Comparison of ENCODE assay signal across 9 cellular contexts in genomic region chr17:47717261-47717697, GRCh38. TPM values are rescaled to one million over a fixed set of nuclear protein-coding genes. Genes with fewer than 3 reads are reported as not detected.
DNase-seq lines count a peak whose midpoint lies in the region; ATAC-seq and TF ChIP-seq lines count a peak whose summit lies in the region.
"Had no signal": no experiment of that assay in that cellular context is flagged by ENCODE, and none has a peak within 500 bp of the region (broad histone marks: within the 10 kb centered on the region; RNA-seq: fewer than 3 reads in every experiment).

No MANE protein-coding gene starts in this region.

- peaks cover 74 to 100% (median 100%) of the 10 kb centered on the region in 10 experiments for H3K4me1 ChIP-seq in BLaER1 treated with 17β-estradiol and CSF1 and Interleukin-3, amounts not matched to agents 10 nM and 100 nM
- H3K4me1 ChIP-seq in HEK293 (ENCODE audit: control insufficient read depth, insufficient read depth, low read length) (peaks cover 2% of the 10 kb centered on the region), left lung (peaks cover 0 to 39% of the 10 kb centered on the region in 2 donors), Karpas-422 (ENCODE audit: low read length) (peaks cover 16% of the 10 kb centered on the region)

- H3K9me3 ChIP-seq in BLaER1 treated with 17β-estradiol and CSF1 and Interleukin-3, amounts not matched to agents 10 nM and 100 nM (replicated peaks in 1 of 11): no peaks in the 10 kb centered on the region
- H3K9me3 ChIP-seq in HEK293 (ENCODE audit: control insufficient read depth, insufficient read depth, low read depth, low read length) (no peaks in the 10 kb centered on the region), left lung (no peaks in the 10 kb centered on the region), Karpas-422 (ENCODE audit: low read length) (no peaks in the 10 kb centered on the region)

- intact Hi-C loops in activated naive CD4-positive, alpha-beta T cell treated with anti-CD3 and anti-CD28 coated beads for 36 hours (cut with micrococcal nuclease): loop anchor here (1.0 kb wide), 1 partner anchor 53 kb away; no protein-coding TSS in a partner anchor
- intact Hi-C loops in left lung (cut with DNase I): no loop called here

- H3K79me2 ChIP-seq in Karpas-422 (ENCODE audit: low read length): no peaks in the 10 kb centered on the region

- peaks cover 0 to 70% (median 0%) of the 10 kb centered on the region in 11 experiments; a peak in 7 of 22 replicates for H3K27me3 ChIP-seq in BLaER1 treated with 17β-estradiol and CSF1 and Interleukin-3, amounts not matched to agents 10 nM and 100 nM
- peaks cover 22 to 80% of the 10 kb centered on the region in 2 donors for H3K27me3 ChIP-seq in left lung
- no peaks in the 10 kb centered on the region for H3K27me3 ChIP-seq in Karpas-422 (ENCODE audit: low read length)

- H2AFZ ChIP-seq in Karpas-422 (ENCODE audit: low read length): no peak overlapping the region

- H3K36me3 Mint-ChIP-seq in activated naive CD4-positive, alpha-beta T cell treated with anti-CD3 and anti-CD28 coated beads for 36 hours (ENCODE audit: low read depth): no peaks in the 10 kb centered on the region

- H3K4me2 ChIP-seq in BLaER1 treated with 17β-estradiol and CSF1 and Interleukin-3, amounts not matched to agents 10 nM and 100 nM: peak overlapping the region; percentile 13 to 92 (median 86); a peak in 19 of 22 replicates
- no peak overlapping the region for H3K4me2 ChIP-seq in Karpas-422 (ENCODE audit: low read depth, low read length, poor library complexity, severe bottlenecking)

- H3K4me1 Mint-ChIP-seq in activated naive CD4-positive, alpha-beta T cell treated with anti-CD3 and anti-CD28 coated beads for 36 hours (ENCODE audit: low read depth): peaks cover 81% of the 10 kb centered on the region

- peak; percentile 77 for DNase-seq in activated naive CD4-positive, alpha-beta T cell treated with anti-CD3 and anti-CD28 coated beads for 36 hours
- no peak for DNase-seq in left lung
- DNase-seq in NCI-H1930 (lab: John Stamatoyannopoulos, UW): no peak
- no peak for DNase-seq in Karpas-422
- DNase-seq in amniotic stem cell (lab: John Stamatoyannopoulos, UW): no peak
- no peak for DNase-seq in NCI-H2196 treated with DMSO at 0.1 percent for 48 hours (lab: John Stamatoyannopoulos, UW; ENCODE audit: unreplicated experiment)
- DNase-seq: foreskin melanocyte had no signal

- peak overlapping the region; percentile 100 for H3K27ac Mint-ChIP-seq in activated naive CD4-positive, alpha-beta T cell treated with anti-CD3 and anti-CD28 coated beads for 36 hours

- H3K4me3 Mint-ChIP-seq in activated naive CD4-positive, alpha-beta T cell treated with anti-CD3 and anti-CD28 coated beads for 36 hours: peak overlapping the region; percentile 62

- TF ChIP-seq CTCF in HEK293 (tag by site-specific recombination; IDR thresholded peaks at IDR 0.05): peak; percentile 70
- peak in 1 of 2 donors; percentile 23 for TF ChIP-seq CTCF in left lung (IDR thresholded peaks at IDR 0.05)

- H3K36me3 ChIP-seq in BLaER1 treated with 17β-estradiol and CSF1 and Interleukin-3, amounts not matched to agents 10 nM and 100 nM: no peaks in the 10 kb centered on the region
- H3K36me3 ChIP-seq in HEK293 (ENCODE audit: control insufficient read depth in 2 of 2, insufficient read depth in 1 of 2, low read length in 2 of 2) (no peaks in the 10 kb centered on the region), left lung (no peaks in the 10 kb centered on the region), Karpas-422 (ENCODE audit: insufficient read depth, low read length) (no peaks in the 10 kb centered on the region)

- CTCF ChIA-PET in HEK293 (lab: Yijun Ruan, JAX): interaction anchor here (0.7 to 2.7 kb wide), 4 partner anchors 10 to 743 kb away, joined by 3 to 25 read pairs (median 5); no protein-coding TSS in a partner anchor
- CTCF ChIA-PET in activated naive CD4-positive, alpha-beta T cell treated with anti-CD3 and anti-CD28 coated beads for 36 hours (lab: Charles Lee): interaction anchor here (0.5 to 6.4 kb wide), 4 partner anchors 12 to 101 kb away, joined by 3 to 128 read pairs (median 54); partner anchors contain the start of gene TBX21

- no peaks in the 10 kb centered on the region for H3K27me3 Mint-ChIP-seq in activated naive CD4-positive, alpha-beta T cell treated with anti-CD3 and anti-CD28 coated beads for 36 hours (ENCODE audit: low read depth)

- no peak overlapping the region for H3K4me3 ChIP-seq in BLaER1 treated with 17β-estradiol and CSF1 and Interleukin-3, amounts not matched to agents 10 nM and 100 nM
- H3K4me3 ChIP-seq in HEK293 (ENCODE audit: low read depth, low read length) (no peak overlapping the region), left lung (no peak overlapping the region), Karpas-422 (ENCODE audit: low read length) (no peak overlapping the region)

- no peak overlapping the region for H3K9ac ChIP-seq in BLaER1 treated with 17β-estradiol and CSF1 and Interleukin-3, amounts not matched to agents 10 nM and 100 nM
- no peak overlapping the region for H3K9ac ChIP-seq in Karpas-422 (ENCODE audit: low read length)

- H3K9me3 Mint-ChIP-seq in activated naive CD4-positive, alpha-beta T cell treated with anti-CD3 and anti-CD28 coated beads for 36 hours: no peaks in the 10 kb centered on the region

- POLR2A ChIA-PET in HEK293 (lab: Yijun Ruan, JAX): interaction anchor here (1.2 to 1.7 kb wide), 2 partner anchors 10 to 16 kb away, joined by 3 to 5 read pairs; no protein-coding TSS in a partner anchor

- H3K27ac ChIP-seq in BLaER1 treated with 17β-estradiol and CSF1 and Interleukin-3, amounts not matched to agents 10 nM and 100 nM: peak overlapping the region in 1 of 11 experiments; percentile 44; a peak in 1 of 22 replicates
- H3K27ac ChIP-seq in HEK293 (ENCODE audit: extremely low read depth, low read depth, low read length): no peak overlapping the region
- no peak overlapping the region for H3K27ac ChIP-seq in left lung
- H3K27ac ChIP-seq in Karpas-422 (ENCODE audit: low read length): no peak overlapping the region

- H4K20me1 ChIP-seq in BLaER1 treated with 17β-estradiol and CSF1 and Interleukin-3, amounts not matched to agents 10 nM and 100 nM: peaks cover 0 to 98% (median 0%) of the 10 kb centered on the region in 11 experiments; a peak in 6 of 22 replicates
- H4K20me1 ChIP-seq in Karpas-422 (ENCODE audit: insufficient read depth, low read depth, low read length): no peaks in the 10 kb centered on the region

- no peaks in the 10 kb centered on the region for H3K9me2 ChIP-seq in Karpas-422 (replicated peaks; ENCODE audit: insufficient read depth, low read length)

- ATAC-seq in left lung: peak; percentile 13

TF ChIP-seq in HEK293, 187 proteins besides CTCF, POLR2A, EP300 and RAD21 (continues in another document):
- peak; percentile 38 for TF ChIP-seq ZNF398 (tag by site-specific recombination; IDR thresholded peaks at IDR 0.05)
- no peak for TF ChIP-seq ZFP3 (tag by site-specific recombination; IDR thresholded peaks at IDR 0.05; ENCODE audit: low read depth)
- peak; percentile 53 for TF ChIP-seq ZFHX2 (tag by site-specific recombination; conservative IDR thresholded peaks at IDR 0.05)
- no peak for TF ChIP-seq HOXC10 (CRISPR knock-in tag; IDR thresholded peaks at IDR 0.05)
- peak; percentile 31; the same call in 1 of the 2 replicates for TF ChIP-seq GLIS1 (tag by site-specific recombination; IDR thresholded peaks at IDR 0.05)
- TF ChIP-seq ZIC2 (tag by site-specific recombination; IDR thresholded peaks at IDR 0.05): peak; percentile 60
- peak; percentile 61; the same call in 1 of the 2 replicates for TF ChIP-seq EGR2 (tag by site-specific recombination; IDR thresholded peaks at IDR 0.05; ENCODE audit: low read depth)
- TF ChIP-seq ZNF560 (tag by site-specific recombination; IDR thresholded peaks at IDR 0.05; ENCODE audit: borderline replicate concordance): no peak

RNA-seq across cellular contexts. Expression of gene TBX21, which starts 15.8 kb away (rescaled TPM):
- total RNA-seq in activated naive CD4-positive, alpha-beta T cell treated with anti-CD3 and anti-CD28 coated beads for 36 hours: 10 to 100 TPM; 50.6 to 52.3 TPM
- total RNA-seq in left lung: 1 to 10 TPM; 2.4 to 2.8 TPM
- not detected in 2 replicates for total RNA-seq in Karpas-422 (2014; rRNA removed; shearing (Covaris generic); ENCODE audit: low replicate concordance)

RNA-seq across cellular contexts. Expression of gene TBKBP1, which starts 23.3 kb away (rescaled TPM):
- 10 to 100 TPM; 19.5 to 19.7 TPM for total RNA-seq in activated naive CD4-positive, alpha-beta T cell treated with anti-CD3 and anti-CD28 coated beads for 36 hours
- 10 to 100 TPM; 10.6 to 14.2 TPM for total RNA-seq in left lung
- 0.25 and 0.56 TPM in 2 replicates for total RNA-seq in Karpas-422 (2014; rRNA removed; shearing (Covaris generic); ENCODE audit: low replicate concordance)

Comparison
In these comparisons a context has a peak if more than half of its experiments do, and no peak if none do; other contexts are left out.
1. RNA of gene TBX21, which starts 15.8 kb away (total RNA-seq): 50.6 to 52.3 TPM in activated naive CD4-positive, alpha-beta T cell treated with anti-CD3 and anti-CD28 coated beads for 36 hours; 2.4 to 2.8 TPM in left lung and not detected in Karpas-422; every median in the first group is over 10 times any median in the second.